35 cellular contexts compared by ENCODE assay signal in the genomic region with DNA sequence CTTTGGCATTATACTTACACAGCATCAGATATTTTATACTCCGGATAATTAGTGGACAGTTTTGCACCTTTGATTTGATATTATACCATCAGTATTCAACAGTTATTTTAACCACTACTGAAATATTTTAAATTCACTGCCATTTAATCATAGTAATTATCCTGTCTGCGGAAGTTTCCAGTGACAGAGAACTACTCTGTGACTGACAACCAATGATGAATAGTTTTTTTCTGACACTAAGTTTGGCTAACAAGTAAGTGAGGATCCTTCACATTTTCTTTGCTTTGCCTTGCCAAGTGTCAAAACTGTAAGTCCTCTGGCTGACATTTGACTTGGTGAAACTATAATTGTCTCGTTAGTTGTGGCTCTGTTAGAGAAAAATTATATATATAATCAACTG.
"Had no signal": no experiment of that assay in that cellular context is flagged by ENCODE, and none has a peak within 500 bp of the region (broad histone marks: within the 10 kb centered on the region; RNA-seq: fewer than 3 reads in every experiment).

No MANE protein-coding gene starts in this region.

- H3K36me3 ChIP-seq: MG63 had no signal

- DNase-seq: Karpas-422, Kasumi-1, MG63, MM.1S, MV-4-11, NCI-H1048, NCI-H1092, NCI-H1092 treated with DMSO at 0.1 percent for 48 hours, NCI-H1105, NCI-H1105 treated with DMSO at 0.1 percent for 48 hours, NCI-H1417, NCI-H1417 treated with DMSO at 0.1 percent for 48 hours, NCI-H1436, NCI-H1436 treated with DMSO at 0.1 percent for 48 hours, NCI-H146, NCI-H1694, NCI-H1694 treated with DMSO at 0.1 percent for 48 hours, NCI-H187, NCI-H187 treated with DMSO at 0.1 percent for 48 hours, NCI-H1930, NCI-H2029, NCI-H2029 treated with DMSO at 0.1 percent for 48 hours, NCI-H2081, NCI-H2081 treated with DMSO at 0.1 percent for 48 hours, NCI-H2107, NCI-H2171, NCI-H2171 treated with DMSO at 0.1 percent for 48 hours, NCI-H2227 treated with DMSO at 0.1 percent for 48 hours, NCI-H226, NCI-H446, NCI-H446 treated with DMSO at 0.1 percent for 48 hours, NCI-H510A, NCI-H510A treated with DMSO at 0.1 percent for 48 hours, NCI-H524, NCI-H524 treated with DMSO at 0.1 percent for 48 hours had no signal

- H3K9me3 ChIP-seq: MG63 had no signal

- H3K4me3 ChIP-seq: MG63 had no signal
